In genomic region chr3:46867550-46867898, GRCh38 we compare ENCODE assay signal across 12 cellular contexts. TPM values are rescaled to one million over a fixed set of nuclear protein-coding genes. Genes with fewer than 3 reads are reported as not detected.
A peak's percentile ranks its signal among the peaks of the same experiment; 100 is the strongest.
DNase-seq lines count a peak whose midpoint lies in the region; FAIRE-seq and TF ChIP-seq lines count a peak whose summit lies in the region.
"Had no signal": no experiment of that assay in that cellular context is flagged by ENCODE, and none has a peak within 500 bp of the region (broad histone marks: within the 10 kb centered on the region; RNA-seq: fewer than 3 reads in every experiment).

No MANE protein-coding gene starts in this region.

- no peaks in the 10 kb centered on the region for H3K9me3 Mint-ChIP-seq in activated naive CD4-positive, alpha-beta T cell treated with anti-CD3 and anti-CD28 coated beads for 36 hours
- H3K9me3 Mint-ChIP-seq in activated T-helper 2 cell treated with anti-CD3 and anti-CD28 coated beads, Interferon-gamma antibody, Interleukin-2, Interleukin-4, amounts not matched to agents 10 μg/mL and 5 μg/mL and 100 μg/mL, durations not matched to agents 14 hours and 24 hours and 36 hours, result no peaks in the 10 kb centered on the region
- H3K9me3 Mint-ChIP-seq: dendritic cell treated with granulocyte-macrophage colony-stimulating factor and Interleukin-4, amounts not matched to agents 40 ng/mL and 50 ng/mL, for 4 days had no signal

- H3K9me3 ChIP-seq in adipocyte (ENCODE audit: control insufficient read depth, low read length) (no peaks in the 10 kb centered on the region), suprapubic skin (no peaks in the 10 kb centered on the region)
- H3K9me3 ChIP-seq: Caco-2 had no signal

- H3K36me3 ChIP-seq in adipocyte (ENCODE audit: control insufficient read depth, insufficient read depth, low read length, severe bottlenecking) (no peaks in the 10 kb centered on the region), suprapubic skin (no peaks in the 10 kb centered on the region)

- H3K27me3 ChIP-seq in adipocyte (replicated peaks; ENCODE audit: control insufficient read depth, insufficient read depth, low read length) (peaks cover 22% of the 10 kb centered on the region), suprapubic skin (no peaks in the 10 kb centered on the region)

- no peak for TF ChIP-seq POLR2A in suprapubic skin (IDR thresholded peaks at IDR 0.05)

- intact Hi-C loops in activated naive CD4-positive, alpha-beta T cell treated with anti-CD3 and anti-CD28 coated beads for 36 hours (cut with micrococcal nuclease), result loop anchor here (2.0 kb wide), 2 partner anchors 27 to 503 kb away; no protein-coding TSS in a partner anchor
- intact Hi-C loops in activated T-helper 2 cell treated with anti-CD3 and anti-CD28 coated beads, Interferon-gamma antibody, Interleukin-2, Interleukin-4, amounts not matched to agents 10 μg/mL and 5 μg/mL and 100 μg/mL, durations not matched to agents 14 hours and 24 hours and 36 hours (cut with micrococcal nuclease), result loop anchor here (2.0 to 5.0 kb wide), 3 partner anchors 27 to 455 kb away; no protein-coding TSS in a partner anchor

- no peaks in the 10 kb centered on the region for H3K27me3 Mint-ChIP-seq in activated naive CD4-positive, alpha-beta T cell treated with anti-CD3 and anti-CD28 coated beads for 36 hours (ENCODE audit: low read depth)
- H3K27me3 Mint-ChIP-seq in activated T-helper 2 cell treated with anti-CD3 and anti-CD28 coated beads, Interferon-gamma antibody, Interleukin-2, Interleukin-4, amounts not matched to agents 10 μg/mL and 5 μg/mL and 100 μg/mL, durations not matched to agents 14 hours and 24 hours and 36 hours (ENCODE audit: low read depth), result peaks cover 4% of the 10 kb centered on the region

- TF ChIP-seq CTCF in foreskin fibroblast (IDR thresholded peaks at IDR 0.05; ENCODE audit: low read depth, low read length) (no peak), suprapubic skin (IDR thresholded peaks at IDR 0.05) (no peak)

- H3K27ac Mint-ChIP-seq in activated naive CD4-positive, alpha-beta T cell treated with anti-CD3 and anti-CD28 coated beads for 36 hours, result no peak overlapping the region
- H3K27ac Mint-ChIP-seq in activated T-helper 2 cell treated with anti-CD3 and anti-CD28 coated beads, Interferon-gamma antibody, Interleukin-2, Interleukin-4, amounts not matched to agents 10 μg/mL and 5 μg/mL and 100 μg/mL, durations not matched to agents 14 hours and 24 hours and 36 hours, result no peak overlapping the region
- H3K27ac Mint-ChIP-seq: dendritic cell treated with granulocyte-macrophage colony-stimulating factor and Interleukin-4, amounts not matched to agents 40 ng/mL and 50 ng/mL, for 4 days had no signal

- FAIRE-seq in HTR-8/SVneo (lab: Jason Lieb, UNC), result no peak

- CTCF ChIA-PET in activated naive CD4-positive, alpha-beta T cell treated with anti-CD3 and anti-CD28 coated beads for 36 hours (lab: Charles Lee), result interaction anchor here (0.8 to 2.9 kb wide), 8 partner anchors 10 to 100 kb away, joined by 3 to 22 read pairs (median 4); partner anchors contain the start of gene PTH1R

- H3K4me1 ChIP-seq in adipocyte (ENCODE audit: control insufficient read depth, insufficient read depth, low read length) (peaks cover 43% of the 10 kb centered on the region), suprapubic skin (peaks cover 50% of the 10 kb centered on the region)

- 100% methylated on average over 1 of the region's 15 CpGs for WGBS in suprapubic skin

- no peaks in the 10 kb centered on the region for H3K4me1 Mint-ChIP-seq in activated naive CD4-positive, alpha-beta T cell treated with anti-CD3 and anti-CD28 coated beads for 36 hours (ENCODE audit: low read depth)
- H3K4me1 Mint-ChIP-seq in activated T-helper 2 cell treated with anti-CD3 and anti-CD28 coated beads, Interferon-gamma antibody, Interleukin-2, Interleukin-4, amounts not matched to agents 10 μg/mL and 5 μg/mL and 100 μg/mL, durations not matched to agents 14 hours and 24 hours and 36 hours (ENCODE audit: low read depth), result no peaks in the 10 kb centered on the region

- H3K4me3 Mint-ChIP-seq in activated naive CD4-positive, alpha-beta T cell treated with anti-CD3 and anti-CD28 coated beads for 36 hours, result no peak overlapping the region
- no peak overlapping the region for H3K4me3 Mint-ChIP-seq in activated T-helper 2 cell treated with anti-CD3 and anti-CD28 coated beads, Interferon-gamma antibody, Interleukin-2, Interleukin-4, amounts not matched to agents 10 μg/mL and 5 μg/mL and 100 μg/mL, durations not matched to agents 14 hours and 24 hours and 36 hours (ENCODE audit: low read depth)
- H3K4me3 Mint-ChIP-seq: dendritic cell treated with granulocyte-macrophage colony-stimulating factor and Interleukin-4, amounts not matched to agents 40 ng/mL and 50 ng/mL, for 4 days had no signal

- peak overlapping the region; percentile 32 for H3K27ac ChIP-seq in suprapubic skin
- H3K27ac ChIP-seq: RWPE1 had no signal

- no peaks in the 10 kb centered on the region for H3K36me3 Mint-ChIP-seq in activated naive CD4-positive, alpha-beta T cell treated with anti-CD3 and anti-CD28 coated beads for 36 hours (ENCODE audit: low read depth)
- H3K36me3 Mint-ChIP-seq in activated T-helper 2 cell treated with anti-CD3 and anti-CD28 coated beads, Interferon-gamma antibody, Interleukin-2, Interleukin-4, amounts not matched to agents 10 μg/mL and 5 μg/mL and 100 μg/mL, durations not matched to agents 14 hours and 24 hours and 36 hours (ENCODE audit: low read depth), result no peaks in the 10 kb centered on the region

- DNase-seq in adipocyte (ENCODE audit: low read depth) (no peak), foreskin fibroblast (peak; percentile 26 to 72), mesenteric fat pad (ENCODE audit: low spot score) (peak; percentile 95), suprapubic skin (ENCODE audit: low spot score in 2 of 2) (peak; percentile 88 to 91), HTR-8/SVneo (ENCODE audit: insufficient read length, low spot score) (no peak), HuH-7 (ENCODE audit: low spot score) (no peak)
- DNase-seq in activated naive CD4-positive, alpha-beta T cell treated with anti-CD3 and anti-CD28 coated beads for 36 hours, result no peak
- no peak for DNase-seq in activated T-helper 2 cell treated with anti-CD3 and anti-CD28 coated beads, Interferon-gamma antibody, Interleukin-2, Interleukin-4, amounts not matched to agents 10 μg/mL and 5 μg/mL and 100 μg/mL, durations not matched to agents 14 hours and 24 hours and 36 hours (ENCODE audit: low spot score)
- DNase-seq: Caco-2, NCI-H2171 had no signal

- H3K4me3 ChIP-seq in adipocyte (ENCODE audit: low read length) (peak overlapping the region; percentile 39), foreskin fibroblast (ENCODE audit: low read depth in 1 of 2, low read length in 2 of 2) (no peak overlapping the region), suprapubic skin (no peak overlapping the region)

- no peak for TF ChIP-seq EP300 in suprapubic skin (IDR thresholded peaks at IDR 0.05)

- peak overlapping the region; percentile 77 for H3K9ac ChIP-seq in adipocyte (ENCODE audit: low read length)

RNA-seq across cellular contexts. Expression of gene MYL3, which starts 4.3 kb away (rescaled TPM):
- total RNA-seq in mesenteric fat pad, result 2.6 TPM
- total RNA-seq in suprapubic skin, result 1 to 10 TPM in 1 of 4 donors, not detected in 3; 1.4 TPM
- total RNA-seq in activated naive CD4-positive, alpha-beta T cell treated with anti-CD3 and anti-CD28 coated beads for 36 hours, result not detected
- total RNA-seq in activated T-helper 2 cell treated with anti-CD3 and anti-CD28 coated beads, Interferon-gamma antibody, Interleukin-2, Interleukin-4, amounts not matched to agents 10 μg/mL and 5 μg/mL and 100 μg/mL, durations not matched to agents 14 hours and 24 hours and 36 hours, result not detected in 2 replicates

RNA-seq across cellular contexts. Expression of gene PTH1R, which starts 10.0 kb away (rescaled TPM):
- total RNA-seq in mesenteric fat pad, result 16.3 TPM
- total RNA-seq in suprapubic skin, result 1 to 10 TPM; 1.1 to 4.2 (median 3.0) TPM
- total RNA-seq in activated naive CD4-positive, alpha-beta T cell treated with anti-CD3 and anti-CD28 coated beads for 36 hours, result not detected
- not detected in 2 replicates for total RNA-seq in activated T-helper 2 cell treated with anti-CD3 and anti-CD28 coated beads, Interferon-gamma antibody, Interleukin-2, Interleukin-4, amounts not matched to agents 10 μg/mL and 5 μg/mL and 100 μg/mL, durations not matched to agents 14 hours and 24 hours and 36 hours

Comparison
In these comparisons a context has a peak if more than half of its experiments do, and no peak if none do; other contexts are left out.
1. DNase-seq: peak in foreskin fibroblast (2 of 2), mesenteric fat pad (single experiment) and suprapubic skin (2 of 2); none in adipocyte (single experiment), activated naive CD4-positive, alpha-beta T cell treated with anti-CD3 and anti-CD28 coated beads for 36 hours (single experiment), activated T-helper 2 cell treated with anti-CD3 and anti-CD28 coated beads, Interferon-gamma antibody, Interleukin-2, Interleukin-4, amounts not matched to agents 10 μg/mL and 5 μg/mL and 100 μg/mL, durations not matched to agents 14 hours and 24 hours and 36 hours (single experiment), HTR-8/SVneo (single experiment) and HuH-7 (single experiment).